22 cellular contexts compared by ENCODE assay signal in the genomic region with DNA sequence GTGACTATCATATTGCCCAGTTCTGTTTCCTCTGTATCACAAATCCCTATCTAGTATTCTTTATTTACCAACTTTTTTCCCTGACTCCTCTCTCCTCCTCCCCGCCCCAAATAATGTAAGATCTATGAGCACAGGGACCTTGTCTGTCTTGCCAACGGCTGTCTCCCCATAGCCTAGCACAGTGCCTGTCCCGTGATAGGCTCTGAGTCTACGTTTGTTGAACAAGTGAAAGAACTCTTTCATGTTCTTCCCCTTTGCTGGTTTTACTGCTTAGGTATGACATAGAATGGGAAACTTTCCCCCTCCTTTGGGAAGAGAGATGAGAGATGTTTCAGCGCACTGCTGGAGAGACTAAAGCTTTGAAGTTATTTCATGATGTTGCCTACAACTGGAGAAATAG.
"Had no signal": no experiment of that assay in that cellular context is flagged by ENCODE, and none has a peak within 500 bp of the region (broad histone marks: within the 10 kb centered on the region; RNA-seq: fewer than 3 reads in every experiment).

No MANE protein-coding gene starts in this region.

- H3K9me3 Mint-ChIP-seq: dendritic cell treated with granulocyte-macrophage colony-stimulating factor and Interleukin-4, amounts not matched to agents 40 ng/mL and 50 ng/mL, for 4 days; effector memory CD8-positive, alpha-beta T cell; endodermal cell; mesothelial cell of epicardium had no signal

- H3K27me3 ChIP-seq: colonic mucosa, foreskin keratinocyte, gastrocnemius medialis, left lung had no signal

- FAIRE-seq: endometrium, islet of Langerhans, keratinocyte had no signal

- DNase-seq: colonic mucosa; cortex of kidney; effector CD8-positive, alpha-beta T cell; effector memory CD8-positive, alpha-beta T cell; endodermal cell; erythroblast; foreskin keratinocyte; gastrocnemius medialis; glutamatergic neuron; heart right ventricle; left cardiac atrium; left lung; left ventricle myocardium superior; lower lobe of right lung; mesenchymal stem cell; mucosa of descending colon had no signal

- H3K27ac ChIP-seq: colonic mucosa, epithelial cell of prostate, foreskin keratinocyte, gastrocnemius medialis, heart right ventricle, left lung, lower lobe of right lung had no signal

- H3K27ac Mint-ChIP-seq: dendritic cell treated with granulocyte-macrophage colony-stimulating factor and Interleukin-4, amounts not matched to agents 40 ng/mL and 50 ng/mL, for 4 days; effector memory CD8-positive, alpha-beta T cell; endodermal cell; mesothelial cell of epicardium had no signal

- H3K9me3 ChIP-seq: colonic mucosa, gastrocnemius medialis, heart right ventricle, left lung, lower lobe of right lung, mucosa of descending colon had no signal

- H3K4me3 ChIP-seq: colonic mucosa, gastrocnemius medialis, heart right ventricle, left lung, lower lobe of right lung, mucosa of descending colon had no signal

- H3K4me1 ChIP-seq: colonic mucosa, gastrocnemius medialis, heart right ventricle, left lung, lower lobe of right lung had no signal

- H3K36me3 ChIP-seq: colonic mucosa, gastrocnemius medialis, heart right ventricle, left lung, lower lobe of right lung had no signal

- H3K4me3 Mint-ChIP-seq: dendritic cell treated with granulocyte-macrophage colony-stimulating factor and Interleukin-4, amounts not matched to agents 40 ng/mL and 50 ng/mL, for 4 days; effector memory CD8-positive, alpha-beta T cell; endodermal cell; mesothelial cell of epicardium had no signal

- H3K36me3 Mint-ChIP-seq: mesothelial cell of epicardium had no signal
